ENCODE assay signal across 27 cellular contexts in the genomic region with DNA sequence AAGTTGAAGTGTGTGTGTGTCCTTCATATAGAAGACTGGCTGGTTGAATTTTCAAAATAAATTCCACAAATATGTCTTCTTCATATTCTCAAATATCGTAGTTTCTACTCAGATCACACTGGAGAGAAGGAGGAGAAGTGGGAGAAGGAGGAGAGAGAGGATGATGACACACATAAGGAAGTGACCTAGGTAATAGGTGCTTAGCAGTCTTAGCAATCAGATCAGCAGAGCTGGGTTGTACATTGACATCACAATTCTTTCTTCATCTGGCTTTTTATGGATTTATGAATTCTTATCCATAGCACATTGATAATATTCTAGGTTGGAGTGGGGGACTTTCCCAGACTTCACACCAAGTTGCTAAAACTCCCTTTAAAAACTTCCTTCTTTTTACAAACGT.
"Had no signal": no experiment of that assay in that cellular context is flagged by ENCODE, and none has a peak within 500 bp of the region (broad histone marks: within the 10 kb centered on the region; RNA-seq: fewer than 3 reads in every experiment).

No MANE protein-coding gene starts in this region.

- H3K4me3 Mint-ChIP-seq: effector memory CD8-positive, alpha-beta T cell; endodermal cell; immature natural killer cell; mesothelial cell of epicardium; naive thymus-derived CD4-positive, alpha-beta T cell had no signal

- H3K4me1 Mint-ChIP-seq: immature natural killer cell; naive thymus-derived CD4-positive, alpha-beta T cell had no signal

- DNase-seq: dermis blood vessel endothelial cell; dorsolateral prefrontal cortex; effector CD4-positive, alpha-beta T cell; effector memory CD8-positive, alpha-beta T cell; endodermal cell; erythroblast; esophagus squamous epithelium; foreskin fibroblast; foreskin melanocyte; gastrocnemius medialis; glutamatergic neuron; head of caudate nucleus; heart right ventricle; hypothalamus; immature natural killer cell; islet precursor cell; left lung; left ventricle myocardium superior; lower lobe of right lung; mesenchymal stem cell; naive thymus-derived CD4-positive, alpha-beta T cell had no signal

- H3K27ac ChIP-seq: coronary artery, dorsolateral prefrontal cortex, epithelial cell of prostate, esophagus squamous epithelium, gastrocnemius medialis, heart right ventricle, left lung, lower lobe of right lung had no signal

- H3K27ac Mint-ChIP-seq: effector memory CD8-positive, alpha-beta T cell; endodermal cell; immature natural killer cell; mesothelial cell of epicardium; naive thymus-derived CD4-positive, alpha-beta T cell had no signal

- FAIRE-seq: colon, endometrium had no signal

- H3K9me3 ChIP-seq: esophagus squamous epithelium, gastrocnemius medialis, heart right ventricle, left lung, lower lobe of right lung had no signal

- H3K4me1 ChIP-seq: esophagus squamous epithelium, gastrocnemius medialis, heart right ventricle, left lung, lower lobe of right lung had no signal

- H3K27me3 ChIP-seq: esophagus squamous epithelium, gastrocnemius medialis, left lung had no signal

- H3K36me3 Mint-ChIP-seq: immature natural killer cell; mesothelial cell of epicardium; naive thymus-derived CD4-positive, alpha-beta T cell had no signal

- H3K36me3 ChIP-seq: esophagus squamous epithelium, gastrocnemius medialis, heart right ventricle, left lung, lower lobe of right lung had no signal

- H3K9me3 Mint-ChIP-seq: effector memory CD8-positive, alpha-beta T cell; endodermal cell; immature natural killer cell; mesothelial cell of epicardium; naive thymus-derived CD4-positive, alpha-beta T cell had no signal

- ATAC-seq: effector memory CD8-positive, alpha-beta T cell; esophagus mucosa; gastrocnemius medialis; heart right ventricle; left lung; left ventricle myocardium superior; lower lobe of right lung; naive thymus-derived CD4-positive, alpha-beta T cell had no signal

- H3K4me3 ChIP-seq: coronary artery, dorsolateral prefrontal cortex, esophagus squamous epithelium, gastrocnemius medialis, heart right ventricle, left lung, lower lobe of right lung had no signal
